ENCODE assay signal across 9 cellular contexts in the genomic region with DNA sequence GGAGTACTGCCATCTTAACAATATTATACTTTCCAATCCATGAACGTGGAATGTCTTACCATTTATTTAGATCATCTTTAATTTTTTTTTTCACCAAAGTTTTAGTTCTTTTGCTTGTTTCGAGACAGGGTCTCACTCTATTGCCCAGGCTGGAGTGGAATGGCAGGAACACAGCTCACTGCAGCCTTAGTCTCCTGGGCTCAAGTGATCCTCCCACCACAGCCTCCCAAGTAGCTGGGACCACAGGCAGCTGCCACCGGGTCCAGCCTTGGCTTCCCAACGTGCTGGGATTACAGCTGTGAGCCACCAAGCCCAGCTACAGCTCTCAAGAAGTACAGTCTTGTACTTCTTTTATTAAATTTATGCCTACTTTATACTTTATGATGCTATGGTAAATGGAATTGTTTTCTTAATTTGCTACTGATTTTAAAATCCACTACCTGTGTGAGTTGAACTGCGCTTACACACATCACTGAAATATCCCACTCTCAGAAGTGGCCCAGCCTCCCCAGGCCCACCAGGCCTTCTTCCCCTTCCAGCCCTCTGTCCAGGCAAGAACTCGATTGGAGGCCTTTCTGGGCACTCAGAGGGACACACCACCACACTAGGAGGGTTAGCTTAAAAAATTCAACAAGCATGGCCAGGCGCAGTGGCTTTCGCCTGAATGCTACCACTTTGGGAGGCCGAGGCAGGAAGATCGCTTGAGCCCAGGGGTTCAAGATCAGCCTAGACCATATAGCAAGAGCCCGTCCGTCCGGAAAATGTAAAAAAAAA. TPM values are rescaled to one million over a fixed set of nuclear protein-coding genes. Genes with fewer than 3 reads are reported as not detected.
A peak's percentile ranks its signal among the peaks of the same experiment; 100 is the strongest.
DNase-seq lines count a peak whose midpoint lies in the region; ATAC-seq, FAIRE-seq and TF ChIP-seq lines count a peak whose summit lies in the region.
"Had no signal": no experiment of that assay in that cellular context is flagged by ENCODE, and none has a peak within 500 bp of the region (broad histone marks: within the 10 kb centered on the region; RNA-seq: fewer than 3 reads in every experiment).

No MANE protein-coding gene starts in this region.

- POLR2A ChIA-PET in A673 (lab: Charles Lee; ENCODE audit: low non-redundant PET), result interaction anchor here (0.6 to 0.7 kb wide), 2 partner anchors 35 to 349 kb away, joined by 8 read pairs; a partner anchor contains a TSS

- WGBS in aorta, 2 donors, result 42 to 44% methylated on average over 13 of the region's 13 CpGs

- ATAC-seq in HG02852 (IDR thresholded peaks at IDR 0.05; ENCODE audit: unreplicated experiment) (no peak), aorta (ENCODE audit: low FRiP score) (no peak)

- TF ChIP-seq CTCF in A673 (conservative IDR thresholded peaks at IDR 0.05; ENCODE audit: low read depth, low read length), result no peak
- TF ChIP-seq CTCF in bronchial epithelial cell (IDR thresholded peaks at IDR 0.05; ENCODE audit: insufficient read depth, low read length, severe bottlenecking), result no peak

- H3K27ac ChIP-seq in A673 (ENCODE audit: low read depth, low read length, poor library complexity, severe bottlenecking), result peak overlapping the region; percentile 97
- no peak overlapping the region for H3K27ac ChIP-seq in caudate nucleus (ENCODE audit: low read depth, low read length)
- H3K27ac ChIP-seq in aorta (ENCODE audit: low read depth in 1 of 2, low read length in 2 of 2), result no peak overlapping the region

- FAIRE-seq in bronchial epithelial cell (lab: Jason Lieb, UNC), result no peak

- intact Hi-C loops in A673 (cut with micrococcal nuclease; ENCODE audit: unreplicated experiment), result no loop called here
- intact Hi-C loops in aorta (cut with DNase I), result loop anchor here (5.0 kb wide), 2 partner anchors 33 to 38 kb away; a partner anchor contains a TSS

- H3K36me3 ChIP-seq in A673 (ENCODE audit: insufficient read depth, low read length, poor library complexity, severe bottlenecking), result no peaks in the 10 kb centered on the region
- peaks cover under 1% of the 10 kb centered on the region for H3K36me3 ChIP-seq in bronchial epithelial cell (ENCODE audit: control insufficient read depth, insufficient read depth, low read length)
- no peaks in the 10 kb centered on the region for H3K36me3 ChIP-seq in mucosa of stomach (ENCODE audit: control insufficient read depth, insufficient read depth, low read length)
- H3K36me3 ChIP-seq in aorta (ENCODE audit: control insufficient read depth in 1 of 2, insufficient read depth in 2 of 2, low read length in 1 of 2), result no peaks in the 10 kb centered on the region

- H3K4me3 ChIP-seq in A673 (ENCODE audit: low read depth, low read length, poor library complexity, severe bottlenecking) (peak overlapping the region; percentile 80), bronchial epithelial cell (ENCODE audit: low read depth, low read length) (peak overlapping the region; percentile 98), mucosa of stomach (ENCODE audit: low read length) (peak overlapping the region; percentile 58), aorta (ENCODE audit: low read length in 2 of 2) (peak overlapping the region in 1 of 2 donors; percentile 42)
- H3K4me3 ChIP-seq in Jurkat, Clone E6-1 (ENCODE audit: low read length), result peak overlapping the region; percentile 70

- DNase-seq in A673 (ENCODE audit: low spot score) (no peak), bronchial epithelial cell (ENCODE audit: low read depth) (no peak), caudate nucleus (lab: John Stamatoyannopoulos, UW) (no peak), DMS53 (lab: John Stamatoyannopoulos, UW) (no peak), aorta (no peak)
- DNase-seq in Jurkat, Clone E6-1 (ENCODE audit: low read depth, low spot score), result no peak

- CTCF ChIA-PET in A673 (lab: Charles Lee), result interaction anchor here (0.5 to 1.3 kb wide), 7 partner anchors 8 to 81 kb away, joined by 3 to 6 read pairs (median 3); a partner anchor contains a TSS

- H3K9ac ChIP-seq in mucosa of stomach (ENCODE audit: low read length), result peak overlapping the region; percentile 95

- H3K9me3 ChIP-seq in A673 (ENCODE audit: low read depth, low read length, poor library complexity, severe bottlenecking) (no peaks in the 10 kb centered on the region), mucosa of stomach (ENCODE audit: control insufficient read depth, low read length) (no peaks in the 10 kb centered on the region), aorta (ENCODE audit: control insufficient read depth, low read length) (no peaks in the 10 kb centered on the region)

- peaks cover 14% of the 10 kb centered on the region for H3K4me1 ChIP-seq in A673 (ENCODE audit: insufficient read depth, low read length, poor library complexity, severe bottlenecking)
- H3K4me1 ChIP-seq in mucosa of stomach (ENCODE audit: control insufficient read depth, insufficient read depth, low read length), result peaks cover 8% of the 10 kb centered on the region
- no peaks in the 10 kb centered on the region for H3K4me1 ChIP-seq in aorta (ENCODE audit: control insufficient read depth in 1 of 2, insufficient read depth in 2 of 2, low read length in 2 of 2)

- no TSS peak for BruUV-seq in A673 (replicated peaks; lab: Mats Ljungman, UMichigan)

- H3K27me3 ChIP-seq in A673 (replicated peaks; ENCODE audit: insufficient read depth, low read depth, low read length, poor library complexity) (no peaks in the 10 kb centered on the region), bronchial epithelial cell (ENCODE audit: control insufficient read depth, insufficient read depth, low read length) (no peaks in the 10 kb centered on the region), mucosa of stomach (ENCODE audit: control insufficient read depth, insufficient read depth, low read length) (no peaks in the 10 kb centered on the region), aorta (ENCODE audit: control insufficient read depth in 1 of 2, insufficient read depth in 2 of 2, low read length in 1 of 2) (no peaks in the 10 kb centered on the region)

RNA-seq across cellular contexts. Expression of a gene that starts 1.0 kb away (rescaled TPM):
- total RNA-seq in A673 (2021) (80.1 and 94.4 TPM in 2 replicates), bronchial epithelial cell (41.1 and 67.2 TPM in 2 replicates), aorta (10 to 100 TPM; 38.0 to 50.6 TPM)
- 55.0 TPM for polyA plus RNA-seq in Jurkat, Clone E6-1 (2012; ENCODE audit: insufficient read depth, insufficient read length)
- polyA plus RNA-seq in aorta, result 10 to 100 TPM; 31.7 to 90.6 TPM

RNA-seq across cellular contexts. Expression of a gene that starts 40.1 kb away (rescaled TPM):
- 3.0 and 6.9 TPM in 2 replicates for total RNA-seq in A673 (2021)
- 4.0 TPM for polyA plus RNA-seq in Jurkat, Clone E6-1 (2012; ENCODE audit: insufficient read depth, insufficient read length)
- 5.9 and 7.9 TPM in 2 replicates for total RNA-seq in bronchial epithelial cell
- 10 to 100 TPM; 12.0 to 22.2 TPM for total RNA-seq in aorta
- 10 to 100 TPM in 1 of 2 donors, 1 to 10 TPM in 1; 6.8 to 37.8 TPM for polyA plus RNA-seq in aorta

RNA-seq across cellular contexts. Expression of a gene that starts 45.0 kb away (rescaled TPM):
- 91.3 and 93.5 TPM in 2 replicates for total RNA-seq in A673 (2021)
- polyA plus RNA-seq in Jurkat, Clone E6-1 (2012; ENCODE audit: insufficient read depth, insufficient read length), result 35.3 TPM
- 74.2 and 75.1 TPM in 2 replicates for total RNA-seq in bronchial epithelial cell
- 10 to 100 TPM; 67.1 to 91.2 TPM for total RNA-seq in aorta
- polyA plus RNA-seq in aorta, result 10 to 100 TPM; 26.3 to 45.6 TPM

RNA-seq across cellular contexts. Expression of a gene that starts 49.7 kb away (rescaled TPM):
- total RNA-seq in A673 (2021) (not detected in 2 replicates), bronchial epithelial cell (not detected in 2 replicates), aorta (not detected)
- polyA plus RNA-seq in Jurkat, Clone E6-1 (2012; ENCODE audit: insufficient read depth, insufficient read length), result not detected
- polyA plus RNA-seq in aorta, result not detected
- total RNA-seq: activated CD8-positive, alpha-beta memory T cell treated with anti-CD3 and anti-CD28 coated beads for 36 hours had no signal
